Comparison of ENCODE assay signal across 1 cellular context in genomic region chr3:44861412-44862220, GRCh38.
A peak's percentile ranks its signal among the peaks of the same experiment; 100 is the strongest.
TF ChIP-seq lines count a peak whose summit lies in the region.

TSS of gene TMEM42 (plus strand) at chr3:44861912. CDS start at chr3:44861925, 13 bp downstream.

TF ChIP-seq in HepG2, 621 proteins besides CTCF, POLR2A, EP300 and RAD21 (continued from another document):
- TF ChIP-seq ZNF556 (CRISPR knock-in tag; IDR thresholded peaks at IDR 0.05; ENCODE audit: borderline replicate concordance) (0 out of 2 replicates have a peak, but pooled peaks have one; percentile 49), KMT2B (CRISPR knock-in tag; IDR thresholded peaks at IDR 0.05) (peak; percentile 86), CBX2 (IDR thresholded peaks at IDR 0.05; ENCODE audit: low read depth, low read length) (no peak), CBX2 (CRISPR knock-in tag; IDR thresholded peaks at IDR 0.05; ENCODE audit: low read depth) (no peak), SRY (CRISPR knock-in tag; IDR thresholded peaks at IDR 0.05) (peak; percentile 13; the same call in 1 of the 2 replicates), PCBP2 (optimal IDR thresholded peaks at IDR 0.05; ENCODE audit: low read depth, low read length, poor library complexity, severe bottlenecking) (no peak), KDM1A (CRISPR knock-in tag; IDR thresholded peaks at IDR 0.05) (no peak), KDM5A (IDR thresholded peaks at IDR 0.05; ENCODE audit: borderline replicate concordance, low read length) (no peak; the same call in 1 of the 2 replicates), ZNF543 (CRISPR knock-in tag; IDR thresholded peaks at IDR 0.05) (no peak), ZNF10 (CRISPR knock-in tag; IDR thresholded peaks at IDR 0.05; ENCODE audit: borderline replicate concordance, low read depth) (no peak), ZFP90 (CRISPR knock-in tag; IDR thresholded peaks at IDR 0.05; ENCODE audit: borderline replicate concordance) (0 out of 2 replicates have a peak, but pooled peaks have one; percentile 35), ASH2L (IDR thresholded peaks at IDR 0.05; ENCODE audit: insufficient read length, low read depth, low read length) (no peak), TOPORS (CRISPR knock-in tag; IDR thresholded peaks at IDR 0.05) (no peak), ZNF264 (CRISPR knock-in tag; IDR thresholded peaks at IDR 0.05) (no peak), MAX (IDR thresholded peaks at IDR 0.05) (peak; percentile 90), ATF1 (CRISPR knock-in tag; IDR thresholded peaks at IDR 0.05) (peak; percentile 64; the same call in 1 of the 2 replicates), SMAD3 (CRISPR knock-in tag; IDR thresholded peaks at IDR 0.05) (peak; percentile 42; the same call in 1 of the 2 replicates), ZNF777 (CRISPR knock-in tag; IDR thresholded peaks at IDR 0.05) (peak; percentile 70), ZNF180 (CRISPR knock-in tag; IDR thresholded peaks at IDR 0.05; ENCODE audit: borderline replicate concordance, low read depth) (no peak), SKIL (CRISPR knock-in tag; IDR thresholded peaks at IDR 0.05; ENCODE audit: borderline replicate concordance) (no peak), PBX3 (CRISPR knock-in tag; IDR thresholded peaks at IDR 0.05; ENCODE audit: borderline replicate concordance) (no peak), ZNF138 (CRISPR knock-in tag; IDR thresholded peaks at IDR 0.05; ENCODE audit: low read depth) (peak; percentile 33; the same call in 1 of the 2 replicates), RFXAP (CRISPR knock-in tag; IDR thresholded peaks at IDR 0.05; ENCODE audit: borderline replicate concordance) (0 out of 2 replicates have a peak, but pooled peaks have one; percentile 69), ELF1 (CRISPR knock-in tag; IDR thresholded peaks at IDR 0.05) (no peak), ZNF713 (CRISPR knock-in tag; IDR thresholded peaks at IDR 0.05) (peak; percentile 68; the same call in 1 of the 2 replicates), ZNF234 (CRISPR knock-in tag; conservative IDR thresholded peaks at IDR 0.05) (peak; percentile 77; the same call in 1 of the 2 replicates), DNMT1 (CRISPR knock-in tag; IDR thresholded peaks at IDR 0.05) (0 out of 2 replicates have a peak, but pooled peaks have one; percentile 33), NFYB (CRISPR knock-in tag; IDR thresholded peaks at IDR 0.05) (peak; percentile 89), MXD4 (CRISPR knock-in tag; IDR thresholded peaks at IDR 0.05) (peak; percentile 64; the same call in 1 of the 2 replicates), NCOR1 (IDR thresholded peaks at IDR 0.05; ENCODE audit: borderline replicate concordance, low read length) (no peak), ZHX1 (CRISPR knock-in tag; IDR thresholded peaks at IDR 0.05; ENCODE audit: low read depth) (peak; percentile 71; the same call in 1 of the 2 replicates), HIVEP1 (CRISPR knock-in tag; IDR thresholded peaks at IDR 0.05) (peak; percentile 64; the same call in 1 of the 2 replicates), ARNTL (CRISPR knock-in tag; IDR thresholded peaks at IDR 0.05) (0 out of 2 replicates have a peak, but pooled peaks have one; percentile 28), ZBTB43 (CRISPR knock-in tag; conservative IDR thresholded peaks at IDR 0.05) (no peak), ARID4A (CRISPR knock-in tag; IDR thresholded peaks at IDR 0.05; ENCODE audit: borderline replicate concordance) (peak; percentile 72; the same call in 1 of the 2 replicates), SCMH1 (CRISPR knock-in tag; IDR thresholded peaks at IDR 0.05; ENCODE audit: borderline replicate concordance) (no peak), CCAR2 (optimal IDR thresholded peaks at IDR 0.05; ENCODE audit: low read depth, low read length) (no peak), IKZF1 (IDR thresholded peaks at IDR 0.05) (no peak), NKX3-1 (CRISPR knock-in tag; IDR thresholded peaks at IDR 0.05) (no peak), ZNF451 (CRISPR knock-in tag; IDR thresholded peaks at IDR 0.05) (peak; percentile 17; the same call in 1 of the 2 replicates), MAZ (IDR thresholded peaks at IDR 0.05; ENCODE audit: borderline replicate concordance, low read depth, low read length) (no peak), MAZ (CRISPR knock-in tag; IDR thresholded peaks at IDR 0.05; ENCODE audit: low read depth) (peak; percentile 89), HOXA5 (CRISPR knock-in tag; IDR thresholded peaks at IDR 0.05) (peak; percentile 50), HCFC1 (IDR thresholded peaks at IDR 0.05; ENCODE audit: low read depth, low read length) (0 out of 2 replicates have a peak, but pooled peaks have one; percentile 16), ZNF691 (CRISPR knock-in tag; IDR thresholded peaks at IDR 0.05; ENCODE audit: borderline replicate concordance, low read depth) (peak; percentile 38; the same call in 1 of the 2 replicates), ZNF879 (CRISPR knock-in tag; IDR thresholded peaks at IDR 0.05) (0 out of 2 replicates have a peak, but pooled peaks have one; percentile 32), ZNF75D (CRISPR knock-in tag; IDR thresholded peaks at IDR 0.05; ENCODE audit: borderline replicate concordance) (no peak), THAP11 (CRISPR knock-in tag; IDR thresholded peaks at IDR 0.05) (peak; percentile 59), PHF8 (CRISPR knock-in tag; IDR thresholded peaks at IDR 0.05) (peak; percentile 93), ZNF761 (CRISPR knock-in tag; conservative IDR thresholded peaks at IDR 0.05) (peak; percentile 68; the same call in 1 of the 2 replicates), HDAC6 (IDR thresholded peaks at IDR 0.05; ENCODE audit: low read depth, low read length) (no peak), JUNB (CRISPR knock-in tag; IDR thresholded peaks at IDR 0.05; ENCODE audit: borderline replicate concordance) (no peak), ETS1 (CRISPR knock-in tag; IDR thresholded peaks at IDR 0.05) (no peak), NR2F2 (IDR thresholded peaks at IDR 0.05; ENCODE audit: borderline replicate concordance, low read depth) (no peak), MYC (CRISPR knock-in tag; IDR thresholded peaks at IDR 0.05; ENCODE audit: borderline replicate concordance) (peak; percentile 53; the same call in 1 of the 2 replicates), CBFB (CRISPR knock-in tag; IDR thresholded peaks at IDR 0.05) (peak; percentile 81), ZNF530 (CRISPR knock-in tag; IDR thresholded peaks at IDR 0.05; ENCODE audit: low read depth) (no peak), HMG20B (CRISPR knock-in tag; conservative IDR thresholded peaks at IDR 0.05) (no peak), ZBTB34 (CRISPR knock-in tag; IDR thresholded peaks at IDR 0.05) (no peak)
